Comparison of ENCODE assay signal across 12 cellular contexts in the genomic region with DNA sequence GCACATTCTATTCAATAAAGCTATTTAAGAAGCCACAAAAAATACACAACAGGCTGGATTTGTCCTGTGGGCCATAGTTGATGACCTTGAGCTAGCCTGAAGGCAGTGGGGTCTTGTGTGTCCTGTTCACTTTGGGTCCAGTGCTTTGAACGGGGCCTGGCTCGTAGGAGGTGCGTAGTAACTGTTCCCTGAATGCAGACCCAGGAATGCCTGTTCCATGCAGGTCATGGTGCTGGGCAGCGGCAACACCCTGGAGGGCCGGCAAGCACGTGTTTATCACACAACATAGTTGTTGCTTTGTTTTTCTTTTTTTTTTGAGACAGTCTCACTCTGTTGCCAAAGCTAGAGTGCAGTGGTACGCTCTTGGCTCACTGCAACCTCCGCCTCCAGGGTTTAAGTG.
DNase-seq lines count a peak whose midpoint lies in the region; ATAC-seq and TF ChIP-seq lines count a peak whose summit lies in the region.
"Had no signal": no experiment of that assay in that cellular context is flagged by ENCODE, and none has a peak within 500 bp of the region (broad histone marks: within the 10 kb centered on the region; RNA-seq: fewer than 3 reads in every experiment).

No MANE protein-coding gene starts in this region.

- H3K27ac ChIP-seq in left ventricle myocardium inferior (replicated peaks): peak overlapping the region; percentile 13
- H3K27ac ChIP-seq: BLaER1 treated with 17β-estradiol and CSF1 and Interleukin-3, amounts not matched to agents 10 nM and 100 nM; GM23248 had no signal

- no peaks in the 10 kb centered on the region for H3K36me3 ChIP-seq in left ventricle myocardium inferior

- DNase-seq in left ventricle myocardium inferior (no peak), Right ventricle myocardium inferior (ENCODE audit: missing footprints) (no peak), left lobe of liver (ENCODE audit: low spot score) (no peak), posterior vena cava (ENCODE audit: low spot score) (peak; percentile 47), NOMO-1 treated with DMSO at 0.1 percent for 48 hours (lab: John Stamatoyannopoulos, UW; ENCODE audit: unreplicated experiment) (no peak)
- DNase-seq: ACHN; CD4-positive, CD25-positive, alpha-beta regulatory T cell; GM23248 had no signal

- no peak for ATAC-seq in Right ventricle myocardium inferior
- ATAC-seq in left lobe of liver: peak; percentile 15
- no peak for ATAC-seq in HG03469 (IDR thresholded peaks at IDR 0.05; ENCODE audit: unreplicated experiment)
- no peak for ATAC-seq in HG03135 (IDR thresholded peaks at IDR 0.05; ENCODE audit: unreplicated experiment)
- ATAC-seq: HCT116 had no signal

- intact Hi-C loops in left ventricle myocardium inferior (cut with micrococcal nuclease): no loop called here
- intact Hi-C loops in Right ventricle myocardium inferior (cut with DNase I): no loop called here
- intact Hi-C loops in posterior vena cava (cut with DNase I): no loop called here

- no peak overlapping the region for H3K4me3 ChIP-seq in left ventricle myocardium inferior
- H3K4me3 ChIP-seq: BLaER1 treated with 17β-estradiol and CSF1 and Interleukin-3, amounts not matched to agents 10 nM and 100 nM; GM23248 had no signal

- no peak for TF ChIP-seq CTCF in left ventricle myocardium inferior (IDR thresholded peaks at IDR 0.05; ENCODE audit: borderline replicate concordance)

- no peaks in the 10 kb centered on the region for H3K27me3 ChIP-seq in left ventricle myocardium inferior (ENCODE audit: low read depth)
- H3K27me3 ChIP-seq: BLaER1 treated with 17β-estradiol and CSF1 and Interleukin-3, amounts not matched to agents 10 nM and 100 nM had no signal

- peaks cover 43% of the 10 kb centered on the region for H3K4me1 ChIP-seq in left ventricle myocardium inferior

- no peaks in the 10 kb centered on the region for H3K9me3 ChIP-seq in left ventricle myocardium inferior (replicated peaks)
